Comparison of ENCODE assay signal across 12 cellular contexts in genomic region chr1:2534775-2535387, GRCh38. TPM values are rescaled to one million over a fixed set of nuclear protein-coding genes. Genes with fewer than 3 reads are reported as not detected.
A peak's percentile ranks its signal among the peaks of the same experiment; 100 is the strongest.
DNase-seq lines count a peak whose midpoint lies in the region; ATAC-seq, FAIRE-seq and TF ChIP-seq lines count a peak whose summit lies in the region.
"Had no signal": no experiment of that assay in that cellular context is flagged by ENCODE, and none has a peak within 500 bp of the region (broad histone marks: within the 10 kb centered on the region; RNA-seq: fewer than 3 reads in every experiment).

No MANE protein-coding gene starts in this region.

- DNase-seq in NCI-H748 (lab: John Stamatoyannopoulos, UW; ENCODE audit: unreplicated experiment) (peak; percentile 28), NCI-H748 treated with DMSO at 0.1 percent for 48 hours (lab: John Stamatoyannopoulos, UW) (no peak), RCC 7860 (ENCODE audit: low spot score) (peak; percentile 24), glutamatergic neuron (no peak), urothelium cell line (ENCODE audit: low spot score) (peak; percentile 70), heart left ventricle (no peak)
- DNase-seq in effector memory CD4-positive, alpha-beta T cell, result no peak
- no peak for DNase-seq in central memory CD4-positive, alpha-beta T cell
- DNase-seq: activated CD4-positive, alpha-beta T cell treated with anti-CD3 and anti-CD28 coated beads for 4 hours; amniotic stem cell; stimulated activated CD4-positive, alpha-beta T cell treated with anti-CD3 and anti-CD28 coated beads, Interleukin-2, amount 100 ng/mL, for 24 hours; testis had no signal

- H3K27me3 ChIP-seq in effector memory CD4-positive, alpha-beta T cell (replicated peaks; ENCODE audit: control insufficient read depth, insufficient read depth, low read length, poor library complexity, severe bottlenecking), result peaks cover 15% of the 10 kb centered on the region
- peaks cover 0 to 39% (median 3%) of the 10 kb centered on the region in 9 donors for H3K27me3 ChIP-seq in heart left ventricle
- H3K27me3 ChIP-seq: testis had no signal

- peaks cover 15% of the 10 kb centered on the region for H3K4me1 Mint-ChIP-seq in glutamatergic neuron (ENCODE audit: low read depth, unreplicated experiment)

- no peak for TF ChIP-seq CTCF in glutamatergic neuron (IDR thresholded peaks at IDR 0.05; ENCODE audit: partially characterized antibody, unreplicated experiment)
- no peak for TF ChIP-seq CTCF in heart left ventricle (IDR thresholded peaks at IDR 0.05)

- H3K9me3 ChIP-seq in effector memory CD4-positive, alpha-beta T cell (ENCODE audit: control insufficient read depth, low read length), result no peaks in the 10 kb centered on the region
- no peaks in the 10 kb centered on the region for H3K9me3 ChIP-seq in heart left ventricle
- H3K9me3 ChIP-seq: testis had no signal

- TF ChIP-seq POLR2A in heart left ventricle (IDR thresholded peaks at IDR 0.05), result no peak

- H3K9me3 Mint-ChIP-seq in glutamatergic neuron (ENCODE audit: unreplicated experiment), result no peaks in the 10 kb centered on the region

- ATAC-seq in heart left ventricle, result no peak

- peak overlapping the region; percentile 93 for H3K27ac Mint-ChIP-seq in glutamatergic neuron (ENCODE audit: unreplicated experiment)

- peak overlapping the region; percentile 57 for H3K4me3 Mint-ChIP-seq in glutamatergic neuron (ENCODE audit: unreplicated experiment)

- FAIRE-seq in RCC 7860 (lab: Jason Lieb, UNC) (no peak), urothelium cell line (lab: Jason Lieb, UNC) (no peak)

- peaks cover 11% of the 10 kb centered on the region for H3K4me1 ChIP-seq in effector memory CD4-positive, alpha-beta T cell (ENCODE audit: control insufficient read depth, insufficient read depth, low read length, poor library complexity, severe bottlenecking)
- peaks cover 6 to 29% (median 14%) of the 10 kb centered on the region in 12 donors for H3K4me1 ChIP-seq in heart left ventricle

- no peak overlapping the region for H3K27ac ChIP-seq in effector memory CD4-positive, alpha-beta T cell (ENCODE audit: insufficient read depth, low read length, poor library complexity, severe bottlenecking)
- H3K27ac ChIP-seq in heart left ventricle, result no peak overlapping the region
- H3K27ac ChIP-seq: testis had no signal

- intact Hi-C loops in heart left ventricle (cut with DNase I), result no loop called here

- no peak overlapping the region for H3K4me3 ChIP-seq in effector memory CD4-positive, alpha-beta T cell (ENCODE audit: insufficient read depth, low read depth, low read length, poor library complexity, severe bottlenecking)
- no peak overlapping the region for H3K4me3 ChIP-seq in heart left ventricle
- H3K4me3 ChIP-seq: testis had no signal

- H3K36me3 Mint-ChIP-seq in glutamatergic neuron (ENCODE audit: unreplicated experiment), result no peaks in the 10 kb centered on the region

- no peaks in the 10 kb centered on the region for H3K36me3 ChIP-seq in effector memory CD4-positive, alpha-beta T cell (ENCODE audit: control insufficient read depth, insufficient read depth, low read length)
- H3K36me3 ChIP-seq in heart left ventricle, result no peaks in the 10 kb centered on the region

- WGBS in heart left ventricle, 4 donors, result 50 to 65% (median 54%) methylated on average over 10 to 11 of the region's 11 CpGs

- peaks cover 15% of the 10 kb centered on the region for H3K27me3 Mint-ChIP-seq in glutamatergic neuron (ENCODE audit: unreplicated experiment)

RNA-seq across cellular contexts. Expression of gene HES5, which starts 4.8 kb away (rescaled TPM):
- total RNA-seq in glutamatergic neuron (ENCODE audit: unreplicated experiment) (21.2 TPM), heart left ventricle (1 to 10 TPM in 7 of 9 donors, under 1 TPM in 2; 0.45 to 2.0 (median 1.3) TPM)
- polyA plus RNA-seq in heart left ventricle, result under 1 TPM; 0.42 to 0.83 TPM

RNA-seq across cellular contexts. Expression of gene PANK4, which starts 8.5 kb away (rescaled TPM):
- total RNA-seq in glutamatergic neuron (ENCODE audit: unreplicated experiment) (58.5 TPM), heart left ventricle (10 to 100 TPM; 27.2 to 43.0 (median 36.6) TPM)
- polyA plus RNA-seq in heart left ventricle, result 10 to 100 TPM; 31.4 to 33.1 TPM

RNA-seq across cellular contexts. Expression of gene TNFRSF14, which starts 21.3 kb away (rescaled TPM):
- 1.2 TPM for total RNA-seq in glutamatergic neuron (ENCODE audit: unreplicated experiment)
- total RNA-seq in heart left ventricle, result 10 to 100 TPM in 8 of 9 donors, 1 to 10 TPM in 1; 7.8 to 70.8 (median 14.3) TPM
- 10 to 100 TPM; 13.6 to 22.5 TPM for polyA plus RNA-seq in heart left ventricle

RNA-seq across cellular contexts. Expression of gene PRXL2B, which starts 51.7 kb away (rescaled TPM):
- total RNA-seq in glutamatergic neuron (ENCODE audit: unreplicated experiment) (46.1 TPM), heart left ventricle (10 to 100 TPM in 2 of 9 donors, 1 to 10 TPM in 7; 5.1 to 13.9 (median 7.2) TPM)
- 1 to 10 TPM; 8.6 to 9.2 TPM for polyA plus RNA-seq in heart left ventricle

RNA-seq across cellular contexts. Expression of gene PLCH2, which starts 58.8 kb away (rescaled TPM):
- total RNA-seq in glutamatergic neuron (ENCODE audit: unreplicated experiment) (61.4 TPM), heart left ventricle (1 to 10 TPM in 2 of 9 donors, under 1 TPM in 3, not detected in 4; 0.05 to 1.0 (median 0.36) TPM)
- under 1 TPM; 0.04 to 0.08 TPM for polyA plus RNA-seq in heart left ventricle

Comparison
In these comparisons a context has a peak if more than half of its experiments do, and no peak if none do; other contexts are left out.
1. DNase-seq: peak in NCI-H748 (single experiment), RCC 7860 (single experiment) and urothelium cell line (single experiment); none in NCI-H748 treated with DMSO at 0.1 percent for 48 hours (single experiment), glutamatergic neuron (single experiment), effector memory CD4-positive, alpha-beta T cell (0 of 3), heart left ventricle (0 of 5) and central memory CD4-positive, alpha-beta T cell (single experiment).